24 cellular contexts compared by ENCODE assay signal in genomic region chr5:113195726-113196125, GRCh38.
"Had no signal": no experiment of that assay in that cellular context is flagged by ENCODE, and none has a peak within 500 bp of the region (broad histone marks: within the 10 kb centered on the region; RNA-seq: fewer than 3 reads in every experiment).

No MANE protein-coding gene starts in this region.

- H3K27ac ChIP-seq: KMS-11, Peyer's patch, RWPE1 had no signal

- H3K4me1 ChIP-seq: Peyer's patch had no signal

- H3K4me2 ChIP-seq: KMS-11 had no signal

- H3K4me3 Mint-ChIP-seq: activated CD4-positive, alpha-beta memory T cell treated with anti-CD3 and anti-CD28 coated beads for 36 hours; activated CD4-positive, alpha-beta T cell treated with anti-CD3 and anti-CD28 coated beads, Interleukin-2, amount 10 ng/mL, durations not matched to agents 7 days and 5 days; activated naive CD4-positive, alpha-beta T cell treated with anti-CD3 and anti-CD28 coated beads for 36 hours; activated naive CD8-positive, alpha-beta T cell; activated T-cell treated with anti-CD3 and anti-CD28 coated beads, Interleukin-2, amount 50 U/mL, for 4 hours; brain; central memory CD8-positive, alpha-beta T cell; T-helper 17 cell had no signal

- H3K9me3 Mint-ChIP-seq: central memory CD8-positive, alpha-beta T cell had no signal

- H3K27ac Mint-ChIP-seq: activated CD4-positive, alpha-beta memory T cell treated with anti-CD3 and anti-CD28 coated beads for 36 hours; activated CD4-positive, alpha-beta T cell treated with anti-CD3 and anti-CD28 coated beads, Interleukin-2, amount 10 ng/mL, durations not matched to agents 7 days and 5 days; activated naive CD4-positive, alpha-beta T cell treated with anti-CD3 and anti-CD28 coated beads for 36 hours; activated naive CD8-positive, alpha-beta T cell; T-helper 17 cell had no signal

- H3K27me3 Mint-ChIP-seq: activated CD4-positive, alpha-beta memory T cell treated with anti-CD3 and anti-CD28 coated beads for 36 hours; activated CD4-positive, alpha-beta T cell treated with anti-CD3 and anti-CD28 coated beads, Interleukin-2, amount 10 ng/mL, durations not matched to agents 7 days and 5 days; activated naive CD8-positive, alpha-beta T cell; brain; central memory CD8-positive, alpha-beta T cell; T-helper 17 cell had no signal

- H3K9me3 ChIP-seq: Peyer's patch had no signal

- H3K4me1 Mint-ChIP-seq: activated CD4-positive, alpha-beta T cell treated with anti-CD3 and anti-CD28 coated beads, Interleukin-2, amount 10 ng/mL, durations not matched to agents 7 days and 5 days; central memory CD8-positive, alpha-beta T cell had no signal

- H3K9ac ChIP-seq: KMS-11 had no signal

- H3K4me3 ChIP-seq: Peyer's patch had no signal

- H3K36me3 ChIP-seq: Peyer's patch had no signal

- DNase-seq: activated CD4-positive, alpha-beta memory T cell treated with anti-CD3 and anti-CD28 coated beads for 36 hours; activated CD4-positive, alpha-beta T cell treated with anti-CD3 and anti-CD28 coated beads, Interleukin-2, amount 10 ng/mL, durations not matched to agents 7 days and 5 days; activated CD4-positive, CD25-positive, alpha-beta regulatory T cell; activated CD8-positive, alpha-beta memory T cell treated with anti-CD3 and anti-CD28 coated beads for 24 hours; activated gamma-delta T cell; activated naive CD4-positive, alpha-beta T cell treated with anti-CD3 and anti-CD28 coated beads for 36 hours; activated T-cell treated with anti-CD3 and anti-CD28 coated beads, Interleukin-2, amount 50 U/mL, for 4 hours; amygdala; NCI-H1105; NCI-H1436; NCI-H1694 treated with DMSO at 0.1 percent for 48 hours; NCI-H2029 treated with DMSO at 0.1 percent for 48 hours; NCI-H526 treated with DMSO at 0.1 percent for 48 hours; NK-92 treated with Interleukin-12 subunit alpha and Interleukin-12 subunit beta, amount 100 ng/mL, for 24 hours; OCI-M1; Peyer's patch; Right ventricle myocardium superior; T-helper 17 cell; T-helper 9 cell had no signal

- H3K27me3 ChIP-seq: Peyer's patch had no signal
